Comparison of ENCODE assay signal across 11 cellular contexts in genomic region chr17:69430488-69430887, GRCh38. TPM values are rescaled to one million over a fixed set of nuclear protein-coding genes. Genes with fewer than 3 reads are reported as not detected.
DNase-seq lines count a peak whose midpoint lies in the region; ATAC-seq, FAIRE-seq and TF ChIP-seq lines count a peak whose summit lies in the region.
"Had no signal": no experiment of that assay in that cellular context is flagged by ENCODE, and none has a peak within 500 bp of the region (broad histone marks: within the 10 kb centered on the region; RNA-seq: fewer than 3 reads in every experiment).

No MANE protein-coding gene starts in this region.

- H3K79me1 ChIP-seq in mesenchymal stem cell (replicated peaks; ENCODE audit: low read length, poor library complexity, severe bottlenecking): peaks cover 2% of the 10 kb centered on the region

- no peak overlapping the region for H2BK15ac ChIP-seq in mesenchymal stem cell (ENCODE audit: low read depth, poor library complexity, severe bottlenecking)

- no peak overlapping the region for H2BK5ac ChIP-seq in mesenchymal stem cell (ENCODE audit: low read depth, low read length, poor library complexity, severe bottlenecking)

- DNase-seq in GM18507 (ENCODE audit: extremely low spot score, insufficient read length, low read depth) (no peak), WERI-Rb-1 (no peak), mesenchymal stem cell (peak; percentile 77), colonic mucosa (no peak), GM13976 (ENCODE audit: low spot score) (no peak), upper lobe of right lung (no peak)
- DNase-seq: kidney; NCI-H1694; stimulated activated CD4-positive, alpha-beta T cell treated with anti-CD3 and anti-CD28 coated beads, Interleukin-2, amount 100 ng/mL, for 48 hours had no signal

- H3K36me3 ChIP-seq in HEK293 (ENCODE audit: control insufficient read depth in 2 of 2, insufficient read depth in 1 of 2, low read length in 2 of 2): no peaks in the 10 kb centered on the region
- H3K36me3 ChIP-seq in WERI-Rb-1: no peaks in the 10 kb centered on the region
- H3K36me3 ChIP-seq in mesenchymal stem cell (ENCODE audit: control insufficient read depth in 1 of 2, insufficient read depth in 2 of 2, low read depth in 1 of 2, low read length in 2 of 2): no peaks in the 10 kb centered on the region
- H3K36me3 ChIP-seq in colonic mucosa: no peaks in the 10 kb centered on the region
- H3K36me3 ChIP-seq in upper lobe of right lung: no peaks in the 10 kb centered on the region

- peak overlapping the region in 1 of 2 experiments; percentile 11 for H3K18ac ChIP-seq in mesenchymal stem cell (ENCODE audit: low read depth in 1 of 2, low read length in 2 of 2)

- H3K4me1 ChIP-seq in HEK293 (ENCODE audit: control insufficient read depth, insufficient read depth, low read length): peaks cover 12% of the 10 kb centered on the region
- H3K4me1 ChIP-seq in mesenchymal stem cell (ENCODE audit: control insufficient read depth, insufficient read depth, low read depth, low read length): peaks cover 4% of the 10 kb centered on the region
- no peaks in the 10 kb centered on the region for H3K4me1 ChIP-seq in colonic mucosa
- no peaks in the 10 kb centered on the region for H3K4me1 ChIP-seq in upper lobe of right lung

- no peak overlapping the region for H3K27ac ChIP-seq in HEK293 (ENCODE audit: extremely low read depth, low read depth, low read length)
- peak overlapping the region; percentile 39 for H3K27ac ChIP-seq in WERI-Rb-1
- no peak overlapping the region for H3K27ac ChIP-seq in mesenchymal stem cell (ENCODE audit: low read length, poor library complexity, severe bottlenecking)
- H3K27ac ChIP-seq in colonic mucosa: no peak overlapping the region
- no peak overlapping the region for H3K27ac ChIP-seq in upper lobe of right lung

- H3K4me3 ChIP-seq in HEK293 (ENCODE audit: low read depth, low read length) (no peak overlapping the region), WERI-Rb-1 (ENCODE audit: low read depth, low read length) (no peak overlapping the region), mesenchymal stem cell (ENCODE audit: insufficient read depth in 1 of 2, low read depth in 1 of 2, low read length in 2 of 2) (no peak overlapping the region), colonic mucosa (no peak overlapping the region), upper lobe of right lung (no peak overlapping the region)

- FAIRE-seq in GM18507 (lab: Jason Lieb, UNC): peak; percentile 31
- FAIRE-seq: kidney had no signal

- POLR2A ChIA-PET in HEK293 (lab: Yijun Ruan, JAX): no interaction called here

- in situ Hi-C loops in GM13976 (cut with MboI; ENCODE audit: low sequenced_read_pairs, unreplicated experiment): no loop called here

- TF ChIP-seq CTCF in HEK293 (tag by site-specific recombination; IDR thresholded peaks at IDR 0.05): no peak
- no peak for TF ChIP-seq CTCF in WERI-Rb-1 (IDR thresholded peaks at IDR 0.05; ENCODE audit: low read depth, low read length)
- TF ChIP-seq CTCF in colonic mucosa (IDR thresholded peaks at IDR 0.05): no peak
- TF ChIP-seq CTCF in GM13976 (IDR thresholded peaks at IDR 0.05; ENCODE audit: borderline replicate concordance, control extremely low read depth, extremely low read depth, insufficient read depth, missing control alignments): no peak
- TF ChIP-seq CTCF in upper lobe of right lung (IDR thresholded peaks at IDR 0.05): no peak

- no peak overlapping the region for H3K23ac ChIP-seq in mesenchymal stem cell (ENCODE audit: low read length in 2 of 2)

- intact Hi-C loops in colonic mucosa (cut with DNase I) (no loop called here), upper lobe of right lung (cut with DNase I) (no loop called here)

- H2AFZ ChIP-seq in mesenchymal stem cell (ENCODE audit: low read depth, low read length): no peak overlapping the region

- H2BK120ac ChIP-seq in mesenchymal stem cell (ENCODE audit: low read depth, low read length): no peak overlapping the region

- 0% methylated on average over 3 of the region's 4 CpGs for WGBS in mesenchymal stem cell

- H4K8ac ChIP-seq in mesenchymal stem cell (ENCODE audit: low read length): peak overlapping the region; percentile 24

- no peak overlapping the region for H3K4me2 ChIP-seq in mesenchymal stem cell (ENCODE audit: low read length, poor library complexity, severe bottlenecking)

- H2AK5ac ChIP-seq in mesenchymal stem cell (ENCODE audit: low read length, severe bottlenecking): no peak overlapping the region

- H3K14ac ChIP-seq in mesenchymal stem cell (ENCODE audit: low read length in 2 of 2): no peak overlapping the region

- H3K9me3 ChIP-seq in HEK293 (ENCODE audit: control insufficient read depth, insufficient read depth, low read depth, low read length) (no peaks in the 10 kb centered on the region), WERI-Rb-1 (ENCODE audit: severe bottlenecking) (no peaks in the 10 kb centered on the region), mesenchymal stem cell (ENCODE audit: control insufficient read depth, low read length) (no peaks in the 10 kb centered on the region), colonic mucosa (no peaks in the 10 kb centered on the region), upper lobe of right lung (no peaks in the 10 kb centered on the region)

- no peak overlapping the region for H4K91ac ChIP-seq in mesenchymal stem cell (ENCODE audit: low read length)

- CTCF ChIA-PET in HEK293 (lab: Yijun Ruan, JAX): interaction anchor here (0.6 to 1.5 kb wide), 4 partner anchors 77 to 95 kb away, joined by 3 to 4 read pairs (median 3); no protein-coding TSS in a partner anchor

- H3K27me3 ChIP-seq in WERI-Rb-1 (ENCODE audit: insufficient read depth, low read depth, severe bottlenecking): no peaks in the 10 kb centered on the region
- H3K27me3 ChIP-seq in mesenchymal stem cell (ENCODE audit: control insufficient read depth in 1 of 2, insufficient read depth in 1 of 2, low read length in 2 of 2): no peaks in the 10 kb centered on the region
- no peaks in the 10 kb centered on the region for H3K27me3 ChIP-seq in colonic mucosa
- H3K27me3 ChIP-seq in upper lobe of right lung: no peaks in the 10 kb centered on the region

- H3K9ac ChIP-seq in mesenchymal stem cell (ENCODE audit: low read length): no peak overlapping the region
- no peak overlapping the region for H3K9ac ChIP-seq in colonic mucosa (ENCODE audit: low read depth in 2 of 2, low read length in 2 of 2)

- ATAC-seq in GM19324 (IDR thresholded peaks at IDR 0.05; ENCODE audit: low FRiP score, unreplicated experiment) (no peak), upper lobe of right lung (no peak)

- H3K4ac ChIP-seq in mesenchymal stem cell (ENCODE audit: low read depth in 1 of 2, low read length in 2 of 2): no peak overlapping the region

- no peak overlapping the region for H2BK12ac ChIP-seq in mesenchymal stem cell (ENCODE audit: low read length in 2 of 2)

TF ChIP-seq in HEK293, 187 proteins besides CTCF, POLR2A, EP300 and RAD21:
- no peak for TF ChIP-seq ZBTB10 (tag by site-specific recombination; IDR thresholded peaks at IDR 0.05)
- peak; percentile 63 for TF ChIP-seq ZBTB20 (tag by site-specific recombination; IDR thresholded peaks at IDR 0.05)

RNA-seq across cellular contexts. Expression of gene MAP2K6, which starts 16.0 kb away (rescaled TPM):
- polyA plus RNA-seq in mesenchymal stem cell (2013, experiment 1 of 2): 3.7 TPM
- polyA plus RNA-seq in mesenchymal stem cell (2013, experiment 2 of 2): 4.0 TPM
- total RNA-seq in colonic mucosa (10 to 100 TPM; 59.0 to 83.3 TPM), upper lobe of right lung (4.7 TPM)

Comparison
In these comparisons a context has a peak if more than half of its experiments do, and no peak if none do; other contexts are left out.
1. RNA of gene MAP2K6, which starts 16.0 kb away (total RNA-seq): 59.0 to 83.3 TPM in colonic mucosa; 4.7 TPM in upper lobe of right lung (single experiment); every median in the first group is over 10 times any median in the second.